In genomic region chr7:131895541-131896173, GRCh38 we compare ENCODE assay signal across 11 cellular contexts.
DNase-seq lines count a peak whose midpoint lies in the region; TF ChIP-seq lines count a peak whose summit lies in the region.
"Had no signal": no experiment of that assay in that cellular context is flagged by ENCODE, and none has a peak within 500 bp of the region (broad histone marks: within the 10 kb centered on the region; RNA-seq: fewer than 3 reads in every experiment).

No MANE protein-coding gene starts in this region.

- in situ Hi-C loops in astrocyte of the cerebellum (cut with HindIII; ENCODE audit: low sequenced_read_pairs) = no loop called here

- DNase-seq in AG08396 (ENCODE audit: low spot score) (peak; percentile 20), HT1080 (ENCODE audit: low read depth) (peak; percentile 100), astrocyte of the cerebellum (ENCODE audit: low read depth) (peak; percentile 90), kidney glomerular epithelial cell (lab: John Stamatoyannopoulos, UW) (peak; percentile 73), NCI-H748 treated with DMSO at 0.1 percent for 48 hours (lab: John Stamatoyannopoulos, UW) (no peak), C1 segment of cervical spinal cord (lab: John Stamatoyannopoulos, UW) (no peak)
- no peak for DNase-seq in activated naive CD4-positive, alpha-beta T cell treated with Interleukin-2 at 50 U/mL for 16 hours
- no peak for DNase-seq in NK-92 treated with Interleukin-12 subunit alpha and Interleukin-12 subunit beta, amount 100 ng/mL, for 24 hours (lab: John Stamatoyannopoulos, UW)
- DNase-seq: dorsolateral prefrontal cortex, substantia nigra had no signal

- no peak for TF ChIP-seq CTCF in astrocyte of the cerebellum (IDR thresholded peaks at IDR 0.05; ENCODE audit: low read depth, low read length, missing control alignments)

- no peak overlapping the region for H3K4me3 ChIP-seq in astrocyte of the cerebellum (ENCODE audit: low read depth, low read length)
- H3K4me3 ChIP-seq: dorsolateral prefrontal cortex, skin epidermis had no signal

Comparison
In these comparisons a context has a peak if more than half of its experiments do, and no peak if none do; other contexts are left out.
1. DNase-seq: peak in AG08396 (single experiment), HT1080 (single experiment), astrocyte of the cerebellum (single experiment) and kidney glomerular epithelial cell (single experiment); none in activated naive CD4-positive, alpha-beta T cell treated with Interleukin-2 at 50 U/mL for 16 hours (single experiment), NCI-H748 treated with DMSO at 0.1 percent for 48 hours (single experiment), NK-92 treated with Interleukin-12 subunit alpha and Interleukin-12 subunit beta, amount 100 ng/mL, for 24 hours (single experiment) and C1 segment of cervical spinal cord (0 of 14).